ENCODE assay signal across 7 cellular contexts in the genomic region with DNA sequence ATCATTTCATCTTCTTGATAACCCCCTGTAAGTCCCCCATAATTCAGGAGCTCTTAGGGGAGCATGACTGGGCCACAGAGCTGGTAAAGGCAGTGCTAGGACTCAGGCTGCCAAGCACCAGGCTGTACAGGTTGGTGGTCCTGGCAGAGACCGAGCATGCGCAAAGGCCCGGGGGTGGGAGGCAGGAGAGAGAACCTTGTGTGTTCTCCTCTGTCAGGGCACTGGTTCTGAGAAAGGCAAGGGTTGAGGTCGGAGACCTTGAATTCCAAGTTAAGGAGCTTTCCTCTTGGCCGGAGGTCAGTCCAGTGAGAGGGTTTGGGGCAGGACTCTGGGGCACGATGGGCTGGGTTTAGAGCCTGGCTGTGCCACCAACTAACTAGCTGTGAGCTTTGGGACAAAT. TPM values are rescaled to one million over a fixed set of nuclear protein-coding genes. Genes with fewer than 3 reads are reported as not detected.
"Had no signal": no experiment of that assay in that cellular context is flagged by ENCODE, and none has a peak within 500 bp of the region (broad histone marks: within the 10 kb centered on the region; RNA-seq: fewer than 3 reads in every experiment).

No MANE protein-coding gene starts in this region.

- H2AFZ ChIP-seq: GM23338 had no signal

- DNase-seq: H9, HCEC 1CT, HFFc6, IMR-90 had no signal

- H3K4me3 ChIP-seq: GM23338 had no signal

- ATAC-seq: GM23338 had no signal

- H3K4me3 Mint-ChIP-seq: GM23338, H9, HFFc6 had no signal

- H3K27ac Mint-ChIP-seq: GM23338, H9, HFFc6 had no signal

- H3K4me2 ChIP-seq: GM23338 had no signal

- H3K9me3 Mint-ChIP-seq: GM23338, H9, HFFc6 had no signal

- H3K4me1 Mint-ChIP-seq: GM23338, H9 had no signal

RNA-seq across cellular contexts. Expression of gene PADI3, which starts 23.2 kb away (rescaled TPM):
- total RNA-seq: IMR-90 had no signal

RNA-seq across cellular contexts. Expression of gene PADI4, which starts 35.9 kb away (rescaled TPM):
- total RNA-seq: H1, HFFc6, HT-29, IMR-90 had no signal
